Comparison of ENCODE assay signal across 16 cellular contexts in genomic region chr17:33519692-33520091, GRCh38.
DNase-seq lines count a peak whose midpoint lies in the region; ATAC-seq, FAIRE-seq and TF ChIP-seq lines count a peak whose summit lies in the region.
"Had no signal": no experiment of that assay in that cellular context is flagged by ENCODE, and none has a peak within 500 bp of the region (broad histone marks: within the 10 kb centered on the region; RNA-seq: fewer than 3 reads in every experiment).

No MANE protein-coding gene starts in this region.

- no peak overlapping the region for H4K8ac ChIP-seq in H9 (replicated peaks; ENCODE audit: insufficient read length, low read depth, low read length)

- no peak overlapping the region for H2BK120ac ChIP-seq in H9 (ENCODE audit: low read depth, low read length, poor library complexity, severe bottlenecking)

- H3K36me3 Mint-ChIP-seq in H9 (ENCODE audit: insufficient read depth in 1 of 3, low read depth in 3 of 3) = no peaks in the 10 kb centered on the region
- H3K36me3 Mint-ChIP-seq: CD14-positive monocyte had no signal

- no peak overlapping the region for H4K91ac ChIP-seq in H9 (ENCODE audit: insufficient read length, low read depth, low read length)

- no peak overlapping the region for H2BK5ac ChIP-seq in H9 (ENCODE audit: insufficient read length, low read length)

- H3K4me1 ChIP-seq in K562 (replicated peaks in 1 of 2; ENCODE audit: control insufficient read depth in 2 of 2, insufficient read depth in 2 of 2, low read length in 2 of 2) (0 out of 5 replicates have a peak, but pooled peaks cover 0 to 5% of the 10 kb centered on the region in 2 experiments), osteoblast (ENCODE audit: insufficient read depth, low read length) (no peaks in the 10 kb centered on the region), H9 (ENCODE audit: insufficient read depth, low read length) (no peaks in the 10 kb centered on the region)
- H3K4me1 ChIP-seq: SJCRH30 had no signal

- DNase-seq in ACHN (peak; percentile 21), K562 (ENCODE audit: extremely low read depth in 1 of 4, low spot score in 3 of 4) (peak in 2 of 4 experiments; percentile 11 to 14), kidney tubule cell (ENCODE audit: low spot score) (peak; percentile 78), osteoblast (ENCODE audit: insufficient read length, low spot score, missing footprints) (peak; percentile 79), H9 (no peak), NCI-H187 treated with DMSO at 0.1 percent for 48 hours (lab: John Stamatoyannopoulos, UW) (no peak)
- no peak for DNase-seq in activated effector memory CD4-positive, alpha-beta T cell treated with anti-CD3 and anti-CD28 coated beads, Interleukin-2, amount 50 U/mL, for 16 hours
- DNase-seq: NCI-H2029, NCI-H446 treated with DMSO at 0.1 percent for 48 hours had no signal

- H3K36me3 ChIP-seq in K562 (ENCODE audit: control insufficient read depth, insufficient read depth, low read length) (no peaks in the 10 kb centered on the region), osteoblast (ENCODE audit: insufficient read depth, low read length) (no peaks in the 10 kb centered on the region)
- H3K36me3 ChIP-seq: BE2C, MG63, SJCRH30 had no signal

- no peak overlapping the region for H3K4me3 ChIP-seq in K562
- H3K4me3 ChIP-seq in osteoblast (ENCODE audit: insufficient read depth, low read length) = no peak overlapping the region
- H3K4me3 ChIP-seq: MG63, PC-9, SJCRH30 had no signal

- no peak for TF ChIP-seq POLR2A in K562 (conservative IDR thresholded peaks at IDR 0.05)

- no peak overlapping the region for H2AFZ ChIP-seq in K562 (ENCODE audit: low read depth, low read length)
- H2AFZ ChIP-seq in osteoblast (ENCODE audit: low read length) = no peak overlapping the region
- no peak overlapping the region for H2AFZ ChIP-seq in H9 (ENCODE audit: low read length)
- H2AFZ ChIP-seq: PC-9 had no signal

- H4K20me1 ChIP-seq in K562 (replicated peaks; ENCODE audit: control insufficient read depth, insufficient read depth, low read length) (peaks cover 12% of the 10 kb centered on the region), osteoblast (ENCODE audit: insufficient read depth, low read length) (no peaks in the 10 kb centered on the region), H9 (ENCODE audit: control insufficient read depth, insufficient read depth, insufficient read length) (no peaks in the 10 kb centered on the region)

- no peak overlapping the region for H4K5ac ChIP-seq in H9 (ENCODE audit: insufficient read length, low read depth, low read length)

- CTCF ChIA-PET in K562 (lab: Yijun Ruan, JAX; ENCODE audit: low intra/inter-chr PET ratio) = interaction anchor here (0.9 kb wide), 1 partner anchor 17 kb away, joined by 4 read pairs; no protein-coding TSS in a partner anchor

- H3K9me3 ChIP-seq in K562 (replicated peaks; ENCODE audit: control insufficient read depth, insufficient read depth, low read depth, low read length) = no peaks in the 10 kb centered on the region
- no peaks in the 10 kb centered on the region for H3K9me3 ChIP-seq in osteoblast (ENCODE audit: low read depth, low read length)
- no peaks in the 10 kb centered on the region for H3K9me3 ChIP-seq in H9 (ENCODE audit: control insufficient read depth, low read depth, low read length)
- H3K9me3 ChIP-seq: BE2C, MG63, SJCRH30 had no signal

- no peak for ATAC-seq in K562
- no peak for ATAC-seq in HG03457 (IDR thresholded peaks at IDR 0.05; ENCODE audit: unreplicated experiment)

- TF ChIP-seq CTCF in K562 (IDR thresholded peaks at IDR 0.05 in 2 of 3, conservative IDR thresholded peaks at IDR 0.05 in 1 of 3; ENCODE audit: insufficient read depth in 2 of 3, low read depth in 1 of 3, low read length in 3 of 3) = no peak
- TF ChIP-seq CTCF in osteoblast (IDR thresholded peaks at IDR 0.05; ENCODE audit: extremely low read depth, low read depth, low read length) = no peak
- no peak for TF ChIP-seq CTCF in H9 (conservative IDR thresholded peaks at IDR 0.05)

- no peak for TF ChIP-seq EP300 in K562 (IDR thresholded peaks at IDR 0.05; ENCODE audit: low read length)

- no peaks in the 10 kb centered on the region for H3K23me2 ChIP-seq in H9 (ENCODE audit: insufficient read length, low read depth, low read length, poor library complexity, severe bottlenecking)

- H3K9me3 Mint-ChIP-seq in H9 = no peaks in the 10 kb centered on the region

- no peak overlapping the region for H3K14ac ChIP-seq in H9 (ENCODE audit: insufficient read depth, low read length)

- H3K27me3 ChIP-seq in K562 (ENCODE audit: control insufficient read depth in 2 of 2, insufficient read depth in 2 of 2, low read length in 2 of 2) (peaks cover 6 to 18% of the 10 kb centered on the region in 2 experiments; a peak in 3 of 5 replicates), osteoblast (ENCODE audit: insufficient read depth, low read length) (no peaks in the 10 kb centered on the region), H9 (ENCODE audit: insufficient read depth, low read length) (no peaks in the 10 kb centered on the region)
- H3K27me3 ChIP-seq: BE2C, MG63 had no signal

- H3K4ac ChIP-seq in H9 (ENCODE audit: low read depth, low read length) = no peak overlapping the region

- H3K4me2 ChIP-seq in K562 (ENCODE audit: insufficient read depth, low read length) = no peak overlapping the region
- H3K4me2 ChIP-seq in osteoblast (ENCODE audit: insufficient read depth, low read length) = no peak overlapping the region
- no peak overlapping the region for H3K4me2 ChIP-seq in H9 (ENCODE audit: insufficient read depth, insufficient read length, low read length)
- H3K4me2 ChIP-seq: PC-9 had no signal

- H3K9ac ChIP-seq in K562 (ENCODE audit: insufficient read depth in 1 of 2, low read depth in 2 of 2, low read length in 2 of 2) (no peak overlapping the region), H9 (ENCODE audit: extremely low read depth, insufficient read length, low read length) (no peak overlapping the region)

- no peak overlapping the region for H2AK5ac ChIP-seq in H9 (ENCODE audit: insufficient read length, low read length)

- peak; percentile 49 for FAIRE-seq in K562 (lab: Jason Lieb, UNC)

- BruUV-seq in K562 (replicated peaks; lab: Mats Ljungman, UMichigan) = no TSS peak

- no peak overlapping the region for H2BK20ac ChIP-seq in H9 (ENCODE audit: low read depth, low read length, poor library complexity, severe bottlenecking)

- no peaks in the 10 kb centered on the region for H3K79me1 ChIP-seq in H9 (ENCODE audit: insufficient read depth, low read depth, low read length, poor library complexity, severe bottlenecking)

- H2BK15ac ChIP-seq in H9 (ENCODE audit: low read depth, low read length) = no peak overlapping the region

- no peak overlapping the region for H3K56ac ChIP-seq in H9 (ENCODE audit: insufficient read length, low read depth, low read length)

- no peak overlapping the region for H3K18ac ChIP-seq in H9 (ENCODE audit: insufficient read length, low read depth, low read length)

- 8% methylated on average over 4 of the region's 4 CpGs for WGBS in K562 (ENCODE audit: insufficient coverage, low coverage, missing lambda C conversion rate)
- WGBS in H9 (ENCODE audit: extremely low coverage, insufficient read length, low lambda C conversion rate) = no CpG with 5 or more reads among the region's 4 CpGs

- no peaks in the 10 kb centered on the region for H3K9me1 ChIP-seq in K562 (ENCODE audit: control insufficient read depth, insufficient read depth, low read length)

- no peak overlapping the region for H2BK12ac ChIP-seq in H9 (ENCODE audit: insufficient read length, low read depth, low read length)

- H3K27me3 Mint-ChIP-seq in H9 (ENCODE audit: low read depth) = peaks cover 10% of the 10 kb centered on the region

- H3K4me1 Mint-ChIP-seq in H9 = peaks cover 3 to 15% of the 10 kb centered on the region in 2 experiments; a peak in 3 of 4 replicates

- no peak overlapping the region; a peak in 1 of 5 replicates for H3K4me3 Mint-ChIP-seq in H9
- H3K4me3 Mint-ChIP-seq: CD14-positive monocyte had no signal

- peak overlapping the region in 1 of 3 experiments; percentile 59; a peak in 1 of 7 replicates for H3K27ac Mint-ChIP-seq in H9
- H3K27ac Mint-ChIP-seq: CD14-positive monocyte had no signal

- intact Hi-C loops in K562 (cut with micrococcal nuclease) = loop anchor here (5.0 kb wide), 3 partner anchors 72 to 233 kb away; no protein-coding TSS in a partner anchor

- no peak overlapping the region for H3T11ph ChIP-seq in H9 (ENCODE audit: low read length)

- in situ Hi-C loops in ACHN (cut with HindIII; ENCODE audit: low pct_ligation_motif_present, low pct_unique_long_range_greater_than_20kb, low sequenced_read_pairs) (no loop called here), K562 (cut with MboI) (no loop called here)

- H3K79me2 ChIP-seq in K562 (ENCODE audit: control insufficient read depth, insufficient read depth, low read length) (no peaks in the 10 kb centered on the region), osteoblast (ENCODE audit: insufficient read depth, low read length) (no peaks in the 10 kb centered on the region), H9 (ENCODE audit: insufficient read depth, low read length) (no peaks in the 10 kb centered on the region)

- no peak for TF ChIP-seq RAD21 in K562 (CRISPR knock-in tag; conservative IDR thresholded peaks at IDR 0.05 in 1 of 2, IDR thresholded peaks at IDR 0.05 in 1 of 2)

- H3K27ac ChIP-seq in K562 (ENCODE audit: extremely low read depth, low read depth, low read length) = no peak overlapping the region
- no peak overlapping the region for H3K27ac ChIP-seq in osteoblast (ENCODE audit: low read depth, low read length)
- no peak overlapping the region for H3K27ac ChIP-seq in H9 (ENCODE audit: insufficient read length, low read depth, low read length)
- H3K27ac ChIP-seq: 22Rv1, PC-9, SJCRH30 had no signal

- POLR2A ChIA-PET in K562 (lab: Yijun Ruan, JAX) = no interaction called here

- H3K23ac ChIP-seq in H9 (ENCODE audit: insufficient read length, low read depth, low read length) = no peak overlapping the region

TF ChIP-seq in K562, 482 proteins besides CTCF, POLR2A, EP300 and RAD21:
- TF ChIP-seq EGR1 (conservative IDR thresholded peaks at IDR 0.05) = peak; percentile 80
- peak; percentile 37; the same call in 1 of the 2 replicates for TF ChIP-seq CBFA2T3 (IDR thresholded peaks at IDR 0.05)
- TF ChIP-seq ZNF324 (CRISPR knock-in tag; IDR thresholded peaks at IDR 0.05) = no peak
TF ChIP-seq in K562: peak in this region for 2.

Comparison
In these comparisons a context has a peak if more than half of its experiments do, and no peak if none do; other contexts are left out.
1. DNase-seq: peak in ACHN (single experiment), kidney tubule cell (single experiment) and osteoblast (single experiment); none in H9 (single experiment), activated effector memory CD4-positive, alpha-beta T cell treated with anti-CD3 and anti-CD28 coated beads, Interleukin-2, amount 50 U/mL, for 16 hours (single experiment) and NCI-H187 treated with DMSO at 0.1 percent for 48 hours (single experiment).